18 cellular contexts compared by ENCODE assay signal in genomic region chr11:118238397-118238796, GRCh38. TPM values are rescaled to one million over a fixed set of nuclear protein-coding genes. Genes with fewer than 3 reads are reported as not detected.
DNase-seq lines count a peak whose midpoint lies in the region; ATAC-seq and TF ChIP-seq lines count a peak whose summit lies in the region.
"Had no signal": no experiment of that assay in that cellular context is flagged by ENCODE, and none has a peak within 500 bp of the region (broad histone marks: within the 10 kb centered on the region; RNA-seq: fewer than 3 reads in every experiment).

No MANE protein-coding gene starts in this region.

- H3K4me1 Mint-ChIP-seq in activated CD8-positive, alpha-beta memory T cell treated with anti-CD3 and anti-CD28 coated beads, Interleukin-2, amount 10 ng/mL, durations not matched to agents 7 days and 5 days: peaks cover 83% of the 10 kb centered on the region
- peaks cover 73% of the 10 kb centered on the region for H3K4me1 Mint-ChIP-seq in activated naive CD8-positive, alpha-beta T cell treated with anti-CD3 and anti-CD28 coated beads, Interleukin-2, amount 50 U/mL, for 24 hours
- H3K4me1 Mint-ChIP-seq in osteocyte (ENCODE audit: unreplicated experiment): no peaks in the 10 kb centered on the region

- H3K9me3 Mint-ChIP-seq in activated CD8-positive, alpha-beta memory T cell treated with anti-CD3 and anti-CD28 coated beads, Interleukin-2, amount 10 ng/mL, durations not matched to agents 7 days and 5 days (ENCODE audit: low read depth): no peaks in the 10 kb centered on the region
- no peaks in the 10 kb centered on the region for H3K9me3 Mint-ChIP-seq in activated naive CD8-positive, alpha-beta T cell treated with anti-CD3 and anti-CD28 coated beads, Interleukin-2, amount 50 U/mL, for 24 hours
- H3K9me3 Mint-ChIP-seq in osteocyte (ENCODE audit: unreplicated experiment): no peaks in the 10 kb centered on the region

- peak overlapping the region in 1 of 8 donors; percentile 45 for H3K4me3 ChIP-seq in spleen
- H3K4me3 ChIP-seq: body of pancreas, gastrocnemius medialis had no signal

- DNase-seq in activated CD8-positive, alpha-beta memory T cell treated with anti-CD3 and anti-CD28 coated beads, Interleukin-2, amount 10 ng/mL, durations not matched to agents 7 days and 5 days: no peak
- DNase-seq in activated CD8-positive, alpha-beta memory T cell treated with anti-CD3 and anti-CD28 coated beads, Interleukin-2, amount 50 U/mL, for 48 hours: no peak
- DNase-seq in MV-4-11 (lab: John Stamatoyannopoulos, UW): peak; percentile 73
- DNase-seq in activated naive CD8-positive, alpha-beta T cell treated with anti-CD3 and anti-CD28 coated beads, Interleukin-2, amount 50 U/mL, for 24 hours: no peak
- DNase-seq in spleen: no peak
- DNase-seq in osteocyte (ENCODE audit: extremely low spot score, unreplicated experiment): no peak
- no peak for DNase-seq in effector CD8-positive, alpha-beta T cell (lab: John Stamatoyannopoulos, UW)
- DNase-seq: ACHN; body of pancreas; DMS 273 treated with DMSO at 0.1 percent for 48 hours; effector CD4-positive, alpha-beta T cell; gastrocnemius medialis; HCEC 1CT; Karpas-422; NCI-H2029 treated with DMSO at 0.1 percent for 48 hours; NCI-H82; SHP77 had no signal

- CTCF ChIA-PET in activated CD8-positive, alpha-beta memory T cell treated with anti-CD3 and anti-CD28 coated beads, Interleukin-2, amount 10 ng/mL, durations not matched to agents 7 days and 5 days (lab: Charles Lee): interaction anchor here (2.3 to 9.4 kb wide), 3 partner anchors 13 to 40 kb away, joined by 9 to 80 read pairs (median 44); partner anchors contain the start of gene JAML

- no peak for ATAC-seq in activated CD8-positive, alpha-beta memory T cell treated with anti-CD3 and anti-CD28 coated beads, Interleukin-2, amount 10 ng/mL, durations not matched to agents 7 days and 5 days
- ATAC-seq in activated naive CD8-positive, alpha-beta T cell treated with anti-CD3 and anti-CD28 coated beads, Interleukin-2, amount 50 U/mL, for 24 hours: no peak
- no peak for ATAC-seq in GM21528 (IDR thresholded peaks at IDR 0.05; ENCODE audit: low FRiP score, unreplicated experiment)
- ATAC-seq: body of pancreas, gastrocnemius medialis had no signal

- H3K27me3 ChIP-seq in spleen (replicated peaks in 1 of 7): no peaks in the 10 kb centered on the region
- H3K27me3 ChIP-seq: body of pancreas, gastrocnemius medialis had no signal

- intact Hi-C loops in spleen (cut with DNase I; ENCODE audit: low total_unique reads): no loop called here

- no peaks in the 10 kb centered on the region for H3K27me3 Mint-ChIP-seq in activated CD8-positive, alpha-beta memory T cell treated with anti-CD3 and anti-CD28 coated beads, Interleukin-2, amount 10 ng/mL, durations not matched to agents 7 days and 5 days
- H3K27me3 Mint-ChIP-seq in activated naive CD8-positive, alpha-beta T cell treated with anti-CD3 and anti-CD28 coated beads, Interleukin-2, amount 50 U/mL, for 24 hours: no peaks in the 10 kb centered on the region
- peaks cover 52% of the 10 kb centered on the region for H3K27me3 Mint-ChIP-seq in osteocyte (ENCODE audit: unreplicated experiment)

- 65 to 94% (median 82%) methylated on average over 2 of the region's 2 CpGs for WGBS in spleen, 5 donors

- H3K36me3 ChIP-seq in spleen: peaks cover 0 to 35% (median 7%) of the 10 kb centered on the region in 6 donors
- H3K36me3 ChIP-seq: gastrocnemius medialis had no signal

- no peak for TF ChIP-seq POLR2A in spleen (IDR thresholded peaks at IDR 0.05)

- H3K9me3 ChIP-seq in spleen: no peaks in the 10 kb centered on the region
- H3K9me3 ChIP-seq: body of pancreas, gastrocnemius medialis had no signal

- H3K27ac ChIP-seq in spleen: peak overlapping the region in 7 of 8 donors; percentile 76 to 96 (median 86)
- H3K27ac ChIP-seq: body of pancreas, gastrocnemius medialis had no signal

- peak overlapping the region; percentile 60 for H3K4me3 Mint-ChIP-seq in activated CD8-positive, alpha-beta memory T cell treated with anti-CD3 and anti-CD28 coated beads, Interleukin-2, amount 10 ng/mL, durations not matched to agents 7 days and 5 days
- peak overlapping the region; percentile 91 for H3K4me3 Mint-ChIP-seq in activated naive CD8-positive, alpha-beta T cell treated with anti-CD3 and anti-CD28 coated beads, Interleukin-2, amount 50 U/mL, for 24 hours
- no peak overlapping the region for H3K4me3 Mint-ChIP-seq in osteocyte (ENCODE audit: unreplicated experiment)

- TF ChIP-seq CTCF in spleen (IDR thresholded peaks at IDR 0.05 in 8 of 11, conservative IDR thresholded peaks at IDR 0.05 in 3 of 11) (no peak), osteocyte (IDR thresholded peaks at IDR 0.05) (no peak)

- peak overlapping the region; percentile 97 for H3K27ac Mint-ChIP-seq in activated CD8-positive, alpha-beta memory T cell treated with anti-CD3 and anti-CD28 coated beads, Interleukin-2, amount 10 ng/mL, durations not matched to agents 7 days and 5 days
- H3K27ac Mint-ChIP-seq in activated naive CD8-positive, alpha-beta T cell treated with anti-CD3 and anti-CD28 coated beads, Interleukin-2, amount 50 U/mL, for 24 hours: peak overlapping the region; percentile 98
- H3K27ac Mint-ChIP-seq in osteocyte (ENCODE audit: unreplicated experiment): no peak overlapping the region

- peaks cover 59% of the 10 kb centered on the region for H3K36me3 Mint-ChIP-seq in activated CD8-positive, alpha-beta memory T cell treated with anti-CD3 and anti-CD28 coated beads, Interleukin-2, amount 10 ng/mL, durations not matched to agents 7 days and 5 days
- peaks cover 75% of the 10 kb centered on the region for H3K36me3 Mint-ChIP-seq in activated naive CD8-positive, alpha-beta T cell treated with anti-CD3 and anti-CD28 coated beads, Interleukin-2, amount 50 U/mL, for 24 hours (ENCODE audit: low read depth)
- no peaks in the 10 kb centered on the region for H3K36me3 Mint-ChIP-seq in osteocyte (ENCODE audit: unreplicated experiment)

- peaks cover 7 to 86% (median 41%) of the 10 kb centered on the region in 6 donors for H3K4me1 ChIP-seq in spleen
- H3K4me1 ChIP-seq: gastrocnemius medialis had no signal

RNA-seq across cellular contexts. Expression of gene JAML, which starts 13.6 kb away (rescaled TPM):
- 100 to 1,000 TPM; 139 to 142 TPM for total RNA-seq in activated CD8-positive, alpha-beta memory T cell treated with anti-CD3 and anti-CD28 coated beads, Interleukin-2, amount 10 ng/mL, durations not matched to agents 7 days and 5 days
- total RNA-seq in spleen: 100 to 1,000 TPM in 2 of 7 donors, 10 to 100 TPM in 5; 45.5 to 180 (median 91.3) TPM
- polyA plus RNA-seq in spleen: 100 to 1,000 TPM in 1 of 3 donors, 10 to 100 TPM in 2; 18.2 to 154 (median 42.0) TPM
- total RNA-seq in osteocyte: not detected in 2 replicates

RNA-seq across cellular contexts. Expression of gene MPZL3, which starts 13.8 kb away (rescaled TPM):
- total RNA-seq in activated CD8-positive, alpha-beta memory T cell treated with anti-CD3 and anti-CD28 coated beads, Interleukin-2, amount 10 ng/mL, durations not matched to agents 7 days and 5 days: 10 to 100 TPM; 20.4 to 28.4 TPM
- total RNA-seq in spleen (10 to 100 TPM in 3 of 7 donors, 1 to 10 TPM in 4; 4.3 to 12.9 (median 9.2) TPM), osteocyte (0.37 and 0.40 TPM in 2 replicates)
- 1 to 10 TPM; 2.0 to 2.1 (median 2.1) TPM for polyA plus RNA-seq in spleen

RNA-seq across cellular contexts. Expression of gene MPZL2, which starts 25.7 kb away (rescaled TPM):
- 1 to 10 TPM; 3.0 to 3.2 TPM for total RNA-seq in activated CD8-positive, alpha-beta memory T cell treated with anti-CD3 and anti-CD28 coated beads, Interleukin-2, amount 10 ng/mL, durations not matched to agents 7 days and 5 days
- total RNA-seq in spleen (10 to 100 TPM in 3 of 7 donors, 1 to 10 TPM in 4; 7.0 to 18.4 (median 9.8) TPM), osteocyte (not detected in 2 replicates)
- 1 to 10 TPM; 1.6 to 2.0 (median 1.8) TPM for polyA plus RNA-seq in spleen

Comparison
In these comparisons a context has a peak if more than half of its experiments do, and no peak if none do; other contexts are left out.
1. RNA of gene JAML, which starts 13.6 kb away (total RNA-seq): 139 to 142 TPM in activated CD8-positive, alpha-beta memory T cell treated with anti-CD3 and anti-CD28 coated beads, Interleukin-2, amount 10 ng/mL, durations not matched to agents 7 days and 5 days and 45.5 to 180 TPM in spleen; not detected in osteocyte; every median in the first group is over 10 times any median in the second.